8 cellular contexts compared by ENCODE assay signal in the genomic region with DNA sequence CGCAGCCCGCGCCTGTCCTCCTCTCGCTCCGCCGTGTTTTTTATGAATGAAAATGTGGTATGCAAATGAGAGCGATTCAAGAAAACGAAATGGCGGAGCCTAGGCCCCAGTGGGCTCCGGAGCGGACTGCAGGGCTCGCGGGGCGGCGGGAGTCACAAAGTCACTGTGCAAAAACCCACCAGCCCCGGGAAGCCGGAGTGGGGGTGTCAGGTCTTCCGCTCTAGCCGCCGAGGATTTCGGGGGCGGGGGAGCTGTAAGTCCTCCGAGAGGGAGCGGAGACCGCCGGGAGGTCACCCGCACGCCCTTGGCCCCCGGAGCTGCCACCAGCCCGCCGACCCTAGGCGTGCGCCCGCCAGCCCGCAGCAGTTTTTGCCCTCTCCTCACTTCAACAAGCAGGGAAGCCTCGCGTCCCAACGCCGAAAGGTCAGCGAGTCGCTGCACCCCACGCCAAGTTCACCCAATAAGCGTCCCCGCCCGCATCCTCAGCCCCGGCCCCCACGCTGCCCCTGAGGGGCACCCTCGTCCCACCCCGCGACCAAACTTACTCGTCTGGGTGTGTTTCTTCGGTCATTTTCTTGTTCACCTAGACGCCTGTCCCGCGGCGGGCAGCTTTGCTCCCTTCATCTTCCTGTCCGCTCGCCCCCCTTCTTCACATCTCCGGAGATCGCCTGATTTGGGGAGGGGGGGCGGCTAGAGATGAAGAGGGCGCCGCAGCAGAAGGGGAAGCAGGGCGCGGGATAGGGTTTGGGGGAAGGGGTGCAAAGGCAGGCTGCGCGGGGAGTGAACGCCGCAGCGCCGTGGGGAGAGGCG. TPM values are rescaled to one million over a fixed set of nuclear protein-coding genes. Genes with fewer than 3 reads are reported as not detected.
DNase-seq lines count a peak whose midpoint lies in the region; ATAC-seq lines count a peak whose summit lies in the region.

No MANE protein-coding gene starts in this region.

- H3K9me3 ChIP-seq in esophagus (ENCODE audit: control insufficient read depth in 2 of 2, insufficient read depth in 1 of 2, low read depth in 1 of 2, low read length in 1 of 2) (no peaks in the 10 kb centered on the region), muscle layer of colon (ENCODE audit: low read length) (no peaks in the 10 kb centered on the region)

- 1% methylated on average over 61 to 72 of the region's 72 CpGs for WGBS in esophagus, 2 donors

- H3K36me3 ChIP-seq in esophagus (ENCODE audit: control insufficient read depth in 2 of 2, insufficient read depth in 2 of 2, low read length in 1 of 2) (no peaks in the 10 kb centered on the region), muscle layer of colon (ENCODE audit: insufficient read depth, low read length) (no peaks in the 10 kb centered on the region)

- H3K4me3 ChIP-seq in esophagus (ENCODE audit: low read depth in 1 of 2, low read length in 2 of 2) (peak overlapping the region; percentile 85 to 90), muscle layer of colon (ENCODE audit: low read depth in 1 of 2, low read length in 2 of 2) (peak overlapping the region; percentile 67 to 84)

- intact Hi-C loops in Right ventricle myocardium inferior (cut with DNase I) (loop anchor here (2.0 to 10.0 kb wide), 4 partner anchors 49 to 367 kb away; no protein-coding TSS in a partner anchor), cardiac septum (cut with DNase I) (loop anchor here (5.0 kb wide), 1 partner anchor 119 kb away; no protein-coding TSS in a partner anchor)

- H3K9ac ChIP-seq in muscle layer of colon (ENCODE audit: low read length), result peak overlapping the region; percentile 44

- ATAC-seq in Right ventricle myocardium inferior (no peak), HG03064 (IDR thresholded peaks at IDR 0.05; ENCODE audit: low read depth, unreplicated experiment) (peak; percentile 42)

- no peaks in the 10 kb centered on the region for H3K27me3 ChIP-seq in esophagus (ENCODE audit: control insufficient read depth in 1 of 2, insufficient read depth in 2 of 2, low read length in 2 of 2)
- H3K27me3 ChIP-seq in muscle layer of colon (ENCODE audit: control insufficient read depth in 1 of 2, insufficient read depth in 2 of 2, low read length in 2 of 2), result no peaks in the 10 kb centered on the region

- peak; percentile 73 for DNase-seq in Right ventricle myocardium inferior (ENCODE audit: missing footprints)
- DNase-seq in cardiac septum (ENCODE audit: low spot score), result no peak
- DNase-seq in NCI-H345 (lab: John Stamatoyannopoulos, UW), result peak; percentile 70
- DNase-seq in activated T-cell treated with anti-CD3 and anti-CD28 coated beads for 4 hours, result peak; percentile 8
- DNase-seq in substantia nigra (lab: John Stamatoyannopoulos, UW), result peak in 45 of 49 donors; percentile 8 to 79 (median 54)

- H3K27ac ChIP-seq in esophagus (ENCODE audit: low read depth in 2 of 2, low read length in 1 of 2), result peak overlapping the region; percentile 86 to 87
- peak overlapping the region; percentile 85 for H3K27ac ChIP-seq in muscle layer of colon (ENCODE audit: low read depth, low read length)
- H3K27ac ChIP-seq in substantia nigra (ENCODE audit: low read depth, low read length, poor library complexity, severe bottlenecking), result peak overlapping the region; percentile 89

- H3K4me1 ChIP-seq in esophagus (ENCODE audit: control insufficient read depth in 2 of 2, insufficient read depth in 2 of 2, low read length in 1 of 2) (no peaks in the 10 kb centered on the region), muscle layer of colon (ENCODE audit: insufficient read depth, low read length) (peaks cover 9% of the 10 kb centered on the region)

RNA-seq across cellular contexts. Expression of a gene that starts 0.8 kb away (rescaled TPM):
- total RNA-seq in Right ventricle myocardium inferior, result 14.0 TPM
- total RNA-seq in cardiac septum, result 22.0 TPM
- polyA plus RNA-seq in esophagus, result 1 to 10 TPM; 6.4 to 7.6 TPM
